11 cellular contexts compared by ENCODE assay signal in genomic region chr1:201686709-201687455, GRCh38.
DNase-seq lines count a peak whose midpoint lies in the region; ATAC-seq and TF ChIP-seq lines count a peak whose summit lies in the region.
"Had no signal": no experiment of that assay in that cellular context is flagged by ENCODE, and none has a peak within 500 bp of the region (broad histone marks: within the 10 kb centered on the region; RNA-seq: fewer than 3 reads in every experiment).

No MANE protein-coding gene starts in this region.

- CTCF ChIA-PET in activated naive CD4-positive, alpha-beta T cell treated with anti-CD3 and anti-CD28 coated beads for 36 hours (lab: Charles Lee), result interaction anchor here (1.3 kb wide), 1 partner anchor 106 kb away, joined by 4 read pairs; no protein-coding TSS in a partner anchor

- no peaks in the 10 kb centered on the region for H3K36me3 Mint-ChIP-seq in activated naive CD4-positive, alpha-beta T cell treated with anti-CD3 and anti-CD28 coated beads for 36 hours (ENCODE audit: low read depth)
- H3K36me3 Mint-ChIP-seq in glutamatergic neuron (ENCODE audit: unreplicated experiment) (no peaks in the 10 kb centered on the region), type B pancreatic cell (no peaks in the 10 kb centered on the region)
- H3K36me3 Mint-ChIP-seq: immature natural killer cell had no signal

- H3K4me3 Mint-ChIP-seq in activated naive CD4-positive, alpha-beta T cell treated with anti-CD3 and anti-CD28 coated beads for 36 hours, result no peak overlapping the region
- H3K4me3 Mint-ChIP-seq in glutamatergic neuron (ENCODE audit: unreplicated experiment) (peak overlapping the region; percentile 70), type B pancreatic cell (peak overlapping the region; percentile 33)
- H3K4me3 Mint-ChIP-seq: immature natural killer cell, T-helper 17 cell had no signal

- peak overlapping the region; percentile 41 for H3K27ac Mint-ChIP-seq in activated naive CD4-positive, alpha-beta T cell treated with anti-CD3 and anti-CD28 coated beads for 36 hours
- peak overlapping the region; percentile 94 for H3K27ac Mint-ChIP-seq in glutamatergic neuron (ENCODE audit: unreplicated experiment)
- peak overlapping the region; percentile 72 for H3K27ac Mint-ChIP-seq in type B pancreatic cell
- H3K27ac Mint-ChIP-seq: immature natural killer cell, T-helper 17 cell had no signal

- intact Hi-C loops in activated naive CD4-positive, alpha-beta T cell treated with anti-CD3 and anti-CD28 coated beads for 36 hours (cut with micrococcal nuclease), result no loop called here

- no peaks in the 10 kb centered on the region for H3K27me3 Mint-ChIP-seq in activated naive CD4-positive, alpha-beta T cell treated with anti-CD3 and anti-CD28 coated beads for 36 hours (ENCODE audit: low read depth)
- H3K27me3 Mint-ChIP-seq in glutamatergic neuron (ENCODE audit: unreplicated experiment), result peaks cover 10% of the 10 kb centered on the region
- no peaks in the 10 kb centered on the region for H3K27me3 Mint-ChIP-seq in type B pancreatic cell

- TF ChIP-seq CTCF in glutamatergic neuron (IDR thresholded peaks at IDR 0.05; ENCODE audit: partially characterized antibody, unreplicated experiment), result no peak
- TF ChIP-seq CTCF in type B pancreatic cell (conservative IDR thresholded peaks at IDR 0.05), result no peak

- DNase-seq in activated naive CD4-positive, alpha-beta T cell treated with anti-CD3 and anti-CD28 coated beads for 36 hours, result no peak
- no peak for DNase-seq in activated naive CD4-positive, alpha-beta T cell treated with Interleukin-2 at 50 U/mL for 16 hours
- DNase-seq in NCI-H69 (lab: John Stamatoyannopoulos, UW) (peak; percentile 93), glutamatergic neuron (no peak), type B pancreatic cell (ENCODE audit: extremely low spot score, unreplicated experiment) (no peak), superior temporal gyrus (ENCODE audit: extremely low spot score) (no peak), hepatic stellate cell (ENCODE audit: low spot score) (no peak)
- DNase-seq: immature natural killer cell, right cardiac atrium, T-helper 17 cell had no signal

- H3K9me3 Mint-ChIP-seq in activated naive CD4-positive, alpha-beta T cell treated with anti-CD3 and anti-CD28 coated beads for 36 hours, result peaks cover 4% of the 10 kb centered on the region
- H3K9me3 Mint-ChIP-seq in glutamatergic neuron (ENCODE audit: unreplicated experiment) (peaks cover 15% of the 10 kb centered on the region), type B pancreatic cell (no peaks in the 10 kb centered on the region)
- H3K9me3 Mint-ChIP-seq: immature natural killer cell had no signal

- no peak for ATAC-seq in HG03439 (IDR thresholded peaks at IDR 0.05; ENCODE audit: unreplicated experiment)
- ATAC-seq: right cardiac atrium, T-helper 17 cell had no signal

- no peaks in the 10 kb centered on the region for H3K4me1 Mint-ChIP-seq in activated naive CD4-positive, alpha-beta T cell treated with anti-CD3 and anti-CD28 coated beads for 36 hours (ENCODE audit: low read depth)
- peaks cover 62% of the 10 kb centered on the region for H3K4me1 Mint-ChIP-seq in glutamatergic neuron (ENCODE audit: low read depth, unreplicated experiment)
- peaks cover 44% of the 10 kb centered on the region for H3K4me1 Mint-ChIP-seq in type B pancreatic cell (ENCODE audit: unreplicated experiment)
- H3K4me1 Mint-ChIP-seq: immature natural killer cell had no signal

Comparison
In these comparisons a context has a peak if more than half of its experiments do, and no peak if none do; other contexts are left out.
1. H3K27ac Mint-ChIP-seq: peak in every context shown above with its lines; median percentile 94 in glutamatergic neuron; 72 in type B pancreatic cell; 41 in activated naive CD4-positive, alpha-beta T cell treated with anti-CD3 and anti-CD28 coated beads for 36 hours.